In the genomic region with DNA sequence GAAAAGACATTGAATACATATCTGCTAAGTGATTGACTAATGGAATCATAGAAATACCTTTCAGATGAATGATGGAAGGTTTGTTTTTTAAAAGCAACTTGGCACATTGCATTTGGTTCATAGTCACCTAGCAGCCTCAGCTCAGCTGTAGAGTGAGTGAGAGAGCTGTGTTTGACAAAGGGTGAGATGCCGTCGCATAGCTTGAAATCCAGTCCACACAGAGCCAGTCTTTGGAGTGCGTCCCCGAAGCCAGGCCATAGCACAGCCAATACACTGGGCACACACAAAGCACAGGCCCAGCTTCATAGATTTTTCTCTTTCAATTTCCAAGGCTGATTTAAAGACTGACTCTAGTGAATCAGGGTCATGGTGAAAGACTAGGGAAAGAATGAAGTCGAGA, we compare ENCODE assay signal across 18 cellular contexts.
"Had no signal": no experiment of that assay in that cellular context is flagged by ENCODE, and none has a peak within 500 bp of the region (broad histone marks: within the 10 kb centered on the region; RNA-seq: fewer than 3 reads in every experiment).

No MANE protein-coding gene starts in this region.

- H3K9me3 Mint-ChIP-seq: activated CD4-positive, alpha-beta memory T cell treated with anti-CD3 and anti-CD28 coated beads for 36 hours; activated naive CD4-positive, alpha-beta T cell treated with anti-CD3 and anti-CD28 coated beads, Interleukin-2, amount 10 ng/mL, durations not matched to agents 7 days and 5 days; activated naive CD8-positive, alpha-beta T cell treated with anti-CD3 and anti-CD28 coated beads, Interleukin-2, amount 50 U/mL, for 24 hours; neural crest cell had no signal

- DNase-seq: activated CD4-positive, alpha-beta memory T cell treated with anti-CD3 and anti-CD28 coated beads for 36 hours; activated CD4-positive, alpha-beta T cell treated with anti-CD3 and anti-CD28 coated beads for 36 hours; activated effector memory CD4-positive, alpha-beta T cell treated with Interleukin-2 at 50 U/mL for 16 hours; activated naive CD4-positive, alpha-beta T cell treated with anti-CD3 and anti-CD28 coated beads, Interleukin-2, amount 10 ng/mL, durations not matched to agents 7 days and 5 days; activated naive CD8-positive, alpha-beta T cell treated with anti-CD3 and anti-CD28 coated beads, Interleukin-2, amount 50 U/mL, for 24 hours; activated T-cell treated with anti-CD3 and anti-CD28 coated beads, Interleukin-2, amount 50 U/mL, for 48 hours; anterior cingulate cortex; hippocampal formation; stimulated activated CD4-positive, alpha-beta T cell treated with anti-CD3 and anti-CD28 coated beads, Interleukin-12 subunit alpha, Interleukin-12 subunit beta, amount 100 ng/mL, for 4 hours; stimulated activated CD4-positive, alpha-beta T cell treated with anti-CD3 and anti-CD28 coated beads, Interleukin-1b, Interleukin-23, amount 100 ng/mL, for 48 hours; stimulated activated CD8-positive, alpha-beta memory T cell treated with anti-CD3 and anti-CD28 coated beads, Interleukin-4, amount 100 ng/mL, for 48 hours; stimulated activated naive CD4-positive, alpha-beta T cell; tibial artery had no signal

- H3K36me3 Mint-ChIP-seq: activated CD4-positive, alpha-beta memory T cell treated with anti-CD3 and anti-CD28 coated beads for 36 hours; activated naive CD4-positive, alpha-beta T cell treated with anti-CD3 and anti-CD28 coated beads, Interleukin-2, amount 10 ng/mL, durations not matched to agents 7 days and 5 days; WTC11 had no signal

- ATAC-seq: activated CD4-positive, alpha-beta T cell treated with anti-CD3 and anti-CD28 coated beads for 36 hours; activated naive CD8-positive, alpha-beta T cell treated with anti-CD3 and anti-CD28 coated beads, Interleukin-2, amount 50 U/mL, for 24 hours; esophagus mucosa; WTC11 had no signal

- H3K4me1 Mint-ChIP-seq: activated naive CD8-positive, alpha-beta T cell treated with anti-CD3 and anti-CD28 coated beads, Interleukin-2, amount 50 U/mL, for 24 hours; WTC11 had no signal

- H3K27ac ChIP-seq: coronary artery had no signal

- H3K27me3 ChIP-seq: tibial artery had no signal

- H3K36me3 ChIP-seq: tibial artery had no signal

- H3K9me3 ChIP-seq: tibial artery had no signal

- H3K4me3 ChIP-seq: coronary artery, lung, tibial artery had no signal

- H3K4me3 Mint-ChIP-seq: activated CD4-positive, alpha-beta memory T cell treated with anti-CD3 and anti-CD28 coated beads for 36 hours; activated CD4-positive, alpha-beta T cell treated with anti-CD3 and anti-CD28 coated beads for 36 hours; activated naive CD4-positive, alpha-beta T cell treated with anti-CD3 and anti-CD28 coated beads, Interleukin-2, amount 10 ng/mL, durations not matched to agents 7 days and 5 days; activated naive CD8-positive, alpha-beta T cell treated with anti-CD3 and anti-CD28 coated beads, Interleukin-2, amount 50 U/mL, for 24 hours; neural crest cell; WTC11 had no signal

- H3K27ac Mint-ChIP-seq: activated CD4-positive, alpha-beta memory T cell treated with anti-CD3 and anti-CD28 coated beads for 36 hours; activated CD4-positive, alpha-beta T cell treated with anti-CD3 and anti-CD28 coated beads for 36 hours; activated naive CD4-positive, alpha-beta T cell treated with anti-CD3 and anti-CD28 coated beads, Interleukin-2, amount 10 ng/mL, durations not matched to agents 7 days and 5 days; activated naive CD8-positive, alpha-beta T cell treated with anti-CD3 and anti-CD28 coated beads, Interleukin-2, amount 50 U/mL, for 24 hours; WTC11 had no signal

- H3K27me3 Mint-ChIP-seq: activated CD4-positive, alpha-beta memory T cell treated with anti-CD3 and anti-CD28 coated beads for 36 hours; activated CD4-positive, alpha-beta T cell treated with anti-CD3 and anti-CD28 coated beads for 36 hours; activated naive CD8-positive, alpha-beta T cell treated with anti-CD3 and anti-CD28 coated beads, Interleukin-2, amount 50 U/mL, for 24 hours had no signal
